ENCODE assay signal across 14 cellular contexts in the genomic region with DNA sequence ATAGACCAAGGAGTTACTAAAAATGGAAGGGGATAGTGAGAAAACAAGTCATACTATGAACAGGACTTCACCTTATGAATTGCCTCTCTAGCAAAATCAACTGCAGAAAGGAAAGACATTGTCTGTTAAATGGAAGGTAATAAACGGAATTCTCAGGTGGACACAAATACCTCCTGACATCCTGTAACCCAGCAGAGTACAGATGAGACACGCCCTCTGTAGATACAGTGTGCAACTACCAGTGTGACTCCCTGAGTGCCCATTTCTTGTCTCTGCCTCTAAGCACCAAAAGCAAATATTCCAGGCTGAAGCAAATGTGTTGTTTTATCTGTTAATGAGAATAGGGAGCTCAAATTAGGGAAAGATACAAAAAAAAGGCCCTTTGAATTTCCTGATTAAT. TPM values are rescaled to one million over a fixed set of nuclear protein-coding genes. Genes with fewer than 3 reads are reported as not detected.
A peak's percentile ranks its signal among the peaks of the same experiment; 100 is the strongest.
DNase-seq lines count a peak whose midpoint lies in the region; ATAC-seq, FAIRE-seq and TF ChIP-seq lines count a peak whose summit lies in the region.
"Had no signal": no experiment of that assay in that cellular context is flagged by ENCODE, and none has a peak within 500 bp of the region (broad histone marks: within the 10 kb centered on the region; RNA-seq: fewer than 3 reads in every experiment).

No MANE protein-coding gene starts in this region.

- peak; percentile 86 for FAIRE-seq in GM12891 (lab: Jason Lieb, UNC)
- FAIRE-seq: frontal cortex, H54 had no signal

- no peaks in the 10 kb centered on the region for H3F3A ChIP-seq in GM23248 (ENCODE audit: insufficient read depth)

- H3K79me2 ChIP-seq in GM23248 (ENCODE audit: insufficient read depth): no peaks in the 10 kb centered on the region

- H3K4me3 ChIP-seq in RWPE2 (ENCODE audit: severe bottlenecking) (no peak overlapping the region), GM23248 (no peak overlapping the region)

- no peaks in the 10 kb centered on the region for H3K9me3 Mint-ChIP-seq in memory B cell
- H3K9me3 Mint-ChIP-seq: nephron progenitor cell, T-cell had no signal

- no peak for TF ChIP-seq POLR2A in GM12891 (IDR thresholded peaks at IDR 0.05; ENCODE audit: low read depth, low read length)

- no peak overlapping the region for H3K27ac Mint-ChIP-seq in memory B cell
- H3K27ac Mint-ChIP-seq: T-cell had no signal

- H3K4me3 Mint-ChIP-seq in memory B cell: no peak overlapping the region
- H3K4me3 Mint-ChIP-seq: nephron progenitor cell, T-cell had no signal

- H3K9me2 ChIP-seq in GM23248 (ENCODE audit: insufficient read depth): no peaks in the 10 kb centered on the region

- no peak for TF ChIP-seq CTCF in RWPE2 (IDR thresholded peaks at IDR 0.05; ENCODE audit: poor library complexity, severe bottlenecking)

- H3K27me3 ChIP-seq in RWPE2 (ENCODE audit: insufficient read depth, poor library complexity, severe bottlenecking) (no peaks in the 10 kb centered on the region), GM23248 (replicated peaks; ENCODE audit: insufficient read depth) (no peaks in the 10 kb centered on the region)
- H3K27me3 ChIP-seq: BE2C had no signal

- no peaks in the 10 kb centered on the region for H3K4me1 ChIP-seq in RWPE2 (ENCODE audit: insufficient read depth, poor library complexity, severe bottlenecking)
- no peaks in the 10 kb centered on the region for H3K4me1 ChIP-seq in GM23248 (ENCODE audit: insufficient read depth)
- H3K4me1 ChIP-seq: BE2C had no signal

- no peak for DNase-seq in GM12891 (ENCODE audit: insufficient read length, low spot score)
- peak; percentile 51 for DNase-seq in HT-29 (ENCODE audit: low spot score)
- DNase-seq in RWPE2 (ENCODE audit: low spot score): no peak
- no peak for DNase-seq in memory B cell (ENCODE audit: low spot score in 2 of 2)
- no peak for DNase-seq in KBM-7
- no peak for DNase-seq in activated effector memory CD4-positive, alpha-beta T cell treated with anti-CD3 and anti-CD28 coated beads, Interleukin-2, amount 50 U/mL, for 16 hours
- DNase-seq in GM23248: no peak
- DNase-seq: amniotic stem cell, BE2C, mammary epithelial cell, nephron progenitor cell, T-cell had no signal

- no peak overlapping the region for H3K9ac ChIP-seq in GM23248

- H3K9me3 ChIP-seq in RWPE2 (ENCODE audit: severe bottlenecking) (no peaks in the 10 kb centered on the region), GM23248 (ENCODE audit: low read depth) (no peaks in the 10 kb centered on the region)
- H3K9me3 ChIP-seq: BE2C had no signal

- H4K20me1 ChIP-seq in GM23248 (ENCODE audit: insufficient read depth): no peaks in the 10 kb centered on the region

- no peak overlapping the region for H2AFZ ChIP-seq in GM23248

- ATAC-seq in RWPE2 (ENCODE audit: low read depth): peak; percentile 72
- ATAC-seq in memory B cell (ENCODE audit: low read depth): peak; percentile 64
- ATAC-seq: T-cell had no signal

- H3K27me3 Mint-ChIP-seq in memory B cell: peaks cover 4% of the 10 kb centered on the region

- no peaks in the 10 kb centered on the region for H3K36me3 Mint-ChIP-seq in memory B cell
- H3K36me3 Mint-ChIP-seq: T-cell had no signal

- in situ Hi-C loops in KBM-7 (cut with MboI; ENCODE audit: low pct_unique_long_range_greater_than_20kb, low sequenced_read_pairs): no loop called here
- in situ Hi-C loops in GM23248 (cut with MboI): no loop called here

- WGBS in GM23248 (ENCODE audit: low coverage in 1 of 2, low lambda C conversion rate in 2 of 2, missing lambda C conversion rate in 2 of 2), 2 experiments: 68 to 74% methylated on average over 2 of the region's 2 CpGs

- H3K27ac ChIP-seq in RWPE2 (ENCODE audit: poor library complexity, severe bottlenecking) (no peak overlapping the region), GM23248 (no peak overlapping the region)

- H3K4me2 ChIP-seq in GM23248 (ENCODE audit: unreplicated experiment): no peak overlapping the region

- no peaks in the 10 kb centered on the region for H3K36me3 ChIP-seq in RWPE2 (ENCODE audit: low read depth)
- H3K36me3 ChIP-seq in GM23248 (ENCODE audit: low read depth): no peaks in the 10 kb centered on the region
- H3K36me3 ChIP-seq: BE2C had no signal

- no peaks in the 10 kb centered on the region for H3K4me1 Mint-ChIP-seq in memory B cell

TF ChIP-seq in GM12891, 5 proteins besides CTCF, POLR2A, EP300 and RAD21:
- TF ChIP-seq SPI1 (IDR thresholded peaks at IDR 0.05; ENCODE audit: low read depth, low read length): no peak
- TF ChIP-seq TAF1 (IDR thresholded peaks at IDR 0.05; ENCODE audit: low read depth, low read length): no peak
- no peak for TF ChIP-seq PAX5 (IDR thresholded peaks at IDR 0.05; ENCODE audit: insufficient read depth, low read length, severe bottlenecking)
- no peak for TF ChIP-seq POU2F2 (IDR thresholded peaks at IDR 0.05; ENCODE audit: low read depth, low read length)

RNA-seq across cellular contexts. Expression of gene PLPP1, which starts 12.2 kb away (rescaled TPM):
- 2.3 TPM for polyA plus RNA-seq in GM12891 (2012; ENCODE audit: low read depth, missing spikeins)
- 53.3 and 55.8 TPM in 2 replicates for total RNA-seq in HT-29 (2014; rRNA removed; shearing (Covaris generic))
- 65.1 and 78.6 TPM in 2 replicates for total RNA-seq in GM23248 (2014; rRNA removed; shearing (Covaris generic))
- polyA plus RNA-seq in GM23248 (2016; fragmentation: Nextera tagmentation; extraction: Ambion mirVana): 58.1 and 63.5 TPM in 2 replicates
